Comparison of ENCODE assay signal across 9 cellular contexts in the genomic region with DNA sequence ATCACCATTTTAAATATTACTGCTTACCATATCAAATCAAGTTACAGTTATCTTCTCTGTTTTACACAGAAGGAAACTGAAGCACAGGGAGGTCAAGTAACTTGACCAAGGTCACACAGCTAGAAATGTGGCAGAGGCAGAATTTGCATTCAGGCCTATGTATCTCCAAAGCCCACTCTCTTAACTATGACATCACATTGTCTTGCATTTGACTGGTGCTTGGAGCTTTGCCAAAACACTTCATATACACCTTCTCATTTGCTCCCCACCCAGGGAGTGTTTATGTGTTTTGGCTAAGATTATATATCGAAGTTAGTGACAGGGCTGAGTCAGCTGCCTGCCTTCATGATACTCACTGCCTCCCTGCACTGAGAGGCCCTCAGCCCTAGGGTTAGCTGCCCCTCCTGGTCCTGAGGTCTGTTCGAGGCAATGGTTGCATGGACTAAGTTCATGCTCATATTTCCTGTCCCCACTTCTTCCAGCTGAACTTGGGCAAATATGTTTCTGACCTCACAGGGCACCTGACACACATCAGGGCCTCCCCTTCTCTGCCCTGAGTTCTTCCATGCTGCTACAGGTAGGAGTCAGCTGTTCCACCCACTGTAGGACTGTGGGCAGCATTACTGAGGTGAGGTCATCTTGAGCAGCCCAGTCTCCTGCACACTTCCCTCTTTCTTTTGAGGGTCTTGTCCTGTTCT. TPM values are rescaled to one million over a fixed set of nuclear protein-coding genes. Genes with fewer than 3 reads are reported as not detected.
A peak's percentile ranks its signal among the peaks of the same experiment; 100 is the strongest.
DNase-seq lines count a peak whose midpoint lies in the region; ATAC-seq and TF ChIP-seq lines count a peak whose summit lies in the region.
"Had no signal": no experiment of that assay in that cellular context is flagged by ENCODE, and none has a peak within 500 bp of the region (broad histone marks: within the 10 kb centered on the region; RNA-seq: fewer than 3 reads in every experiment).

No MANE protein-coding gene starts in this region.

- H3K9me3 Mint-ChIP-seq in activated naive CD8-positive, alpha-beta T cell treated with anti-CD3 and anti-CD28 coated beads, Interleukin-2, amount 50 U/mL, for 24 hours = no peaks in the 10 kb centered on the region

- no peak for TF ChIP-seq CTCF in mucosa of descending colon (IDR thresholded peaks at IDR 0.05)

- H3K4me1 Mint-ChIP-seq in activated naive CD8-positive, alpha-beta T cell treated with anti-CD3 and anti-CD28 coated beads, Interleukin-2, amount 50 U/mL, for 24 hours = peaks cover 68% of the 10 kb centered on the region

- intact Hi-C loops in mucosa of descending colon (cut with DNase I, micrococcal nuclease) = no loop called here

- H3K36me3 Mint-ChIP-seq in activated naive CD8-positive, alpha-beta T cell treated with anti-CD3 and anti-CD28 coated beads, Interleukin-2, amount 50 U/mL, for 24 hours (ENCODE audit: low read depth) = peaks cover 11% of the 10 kb centered on the region

- ATAC-seq in activated naive CD8-positive, alpha-beta T cell treated with anti-CD3 and anti-CD28 coated beads, Interleukin-2, amount 50 U/mL, for 24 hours = peak; percentile 71
- ATAC-seq in mucosa of descending colon (peak; percentile 58), GM18858 (IDR thresholded peaks at IDR 0.05; ENCODE audit: unreplicated experiment) (no peak), HG03432 (IDR thresholded peaks at IDR 0.05; ENCODE audit: unreplicated experiment) (no peak)

- peaks cover 14% of the 10 kb centered on the region for H3K4me1 ChIP-seq in mucosa of descending colon (ENCODE audit: low read depth)

- H3K9me3 ChIP-seq in mucosa of descending colon = no peaks in the 10 kb centered on the region

- peak overlapping the region; percentile 45 for H3K27ac Mint-ChIP-seq in activated naive CD8-positive, alpha-beta T cell treated with anti-CD3 and anti-CD28 coated beads, Interleukin-2, amount 50 U/mL, for 24 hours

- H3K4me3 ChIP-seq in mucosa of descending colon = no peak overlapping the region
- H3K4me3 ChIP-seq: skin epidermis had no signal

- no peaks in the 10 kb centered on the region for H3K36me3 ChIP-seq in mucosa of descending colon (ENCODE audit: low read depth)

- peak overlapping the region; percentile 9 for H3K4me3 Mint-ChIP-seq in activated naive CD8-positive, alpha-beta T cell treated with anti-CD3 and anti-CD28 coated beads, Interleukin-2, amount 50 U/mL, for 24 hours

- DNase-seq in EL (peak; percentile 73), LHCN-M2 (ENCODE audit: low read depth) (peak; percentile 46), mucosa of descending colon (peak in 1 of 3 donors; percentile 51), NCI-H1105 treated with DMSO at 0.1 percent for 48 hours (lab: John Stamatoyannopoulos, UW) (no peak), SHP77 treated with DMSO at 0.1 percent for 48 hours (lab: John Stamatoyannopoulos, UW) (no peak)
- peak; percentile 35 for DNase-seq in activated naive CD8-positive, alpha-beta T cell treated with anti-CD3 and anti-CD28 coated beads, Interleukin-2, amount 50 U/mL, for 24 hours

- no peaks in the 10 kb centered on the region for H3K27me3 Mint-ChIP-seq in activated naive CD8-positive, alpha-beta T cell treated with anti-CD3 and anti-CD28 coated beads, Interleukin-2, amount 50 U/mL, for 24 hours

RNA-seq across cellular contexts. Expression of gene GALNT6, which starts 1.8 kb away (rescaled TPM):
- total RNA-seq in LHCN-M2 (2014; rRNA removed) = 0.13 TPM in 1 of 2 replicates, not detected in the other
- polyA plus RNA-seq in LHCN-M2 (2012) = 0.11 TPM
- total RNA-seq in mucosa of descending colon = 10 to 100 TPM; 10.7 to 20.6 (median 17.9) TPM

RNA-seq across cellular contexts. Expression of gene SLC4A8, which starts 35.2 kb away (rescaled TPM):
- total RNA-seq in LHCN-M2 (2014; rRNA removed) = 2.7 and 3.1 TPM in 2 replicates
- 2.1 TPM for polyA plus RNA-seq in LHCN-M2 (2012)
- total RNA-seq in mucosa of descending colon = 1 to 10 TPM in 2 of 3 donors, under 1 TPM in 1; 0.84 to 1.8 (median 1.5) TPM

RNA-seq across cellular contexts. Expression of gene CELA1, which starts 43.0 kb away (rescaled TPM):
- total RNA-seq in LHCN-M2 (2014; rRNA removed) (not detected in 2 replicates), mucosa of descending colon (not detected)
- polyA plus RNA-seq in LHCN-M2 (2012) = not detected

Comparison
In these comparisons a context has a peak if more than half of its experiments do, and no peak if none do; other contexts are left out.
1. DNase-seq: peak in EL (single experiment), LHCN-M2 (single experiment) and activated naive CD8-positive, alpha-beta T cell treated with anti-CD3 and anti-CD28 coated beads, Interleukin-2, amount 50 U/mL, for 24 hours (single experiment); none in NCI-H1105 treated with DMSO at 0.1 percent for 48 hours (single experiment) and SHP77 treated with DMSO at 0.1 percent for 48 hours (single experiment).
2. ATAC-seq: peak in activated naive CD8-positive, alpha-beta T cell treated with anti-CD3 and anti-CD28 coated beads, Interleukin-2, amount 50 U/mL, for 24 hours (single experiment) and mucosa of descending colon (single experiment); none in GM18858 (single experiment) and HG03432 (single experiment).
3. RNA of gene GALNT6, which starts 1.8 kb away (total RNA-seq): 10.7 to 20.6 TPM in mucosa of descending colon; 0.13 TPM in LHCN-M2; every median in the first group is over 10 times any median in the second.